ENCODE assay signal across 18 cellular contexts in genomic region chr12:92085040-92085439, GRCh38.
DNase-seq lines count a peak whose midpoint lies in the region; ATAC-seq, FAIRE-seq and TF ChIP-seq lines count a peak whose summit lies in the region.
"Had no signal": no experiment of that assay in that cellular context is flagged by ENCODE, and none has a peak within 500 bp of the region (broad histone marks: within the 10 kb centered on the region; RNA-seq: fewer than 3 reads in every experiment).

No MANE protein-coding gene starts in this region.

- H3K9ac ChIP-seq in DND-41 (ENCODE audit: low read depth, low read length) (no peak overlapping the region), mesenchymal stem cell (ENCODE audit: low read length) (no peak overlapping the region), HepG2 (ENCODE audit: insufficient read depth, low read depth, low read length) (no peak overlapping the region)
- H3K9ac ChIP-seq: BLaER1 had no signal

- H3K4me3 ChIP-seq in DND-41 (ENCODE audit: low read depth in 1 of 2, low read length in 2 of 2): no peak overlapping the region
- no peak overlapping the region for H3K4me3 ChIP-seq in mesenchymal stem cell (ENCODE audit: insufficient read depth in 1 of 2, low read depth in 1 of 2, low read length in 2 of 2)
- no peak overlapping the region for H3K4me3 ChIP-seq in HepG2 (replicated peaks in 1 of 3; ENCODE audit: insufficient read depth in 1 of 3, low read depth in 2 of 3, low read length in 3 of 3)
- H3K4me3 ChIP-seq: BLaER1, left lung, tibial nerve had no signal

- H3K27me3 ChIP-seq in DND-41 (ENCODE audit: insufficient read depth, low read length, poor library complexity) (no peaks in the 10 kb centered on the region), mesenchymal stem cell (ENCODE audit: control insufficient read depth in 1 of 2, insufficient read depth in 1 of 2, low read length in 2 of 2) (no peaks in the 10 kb centered on the region), HepG2 (ENCODE audit: control insufficient read depth in 1 of 2, insufficient read depth in 2 of 2, low read length in 2 of 2) (no peaks in the 10 kb centered on the region)
- H3K27me3 ChIP-seq: BLaER1, left lung, tibial nerve had no signal

- ATAC-seq in DND-41 (ENCODE audit: insufficient read depth, low read depth) (peak; percentile 20; the same call in 1 of the 3 replicates), GM21529 (IDR thresholded peaks at IDR 0.05; ENCODE audit: unreplicated experiment) (peak; percentile 56), HepG2 (no peak; the same call in 1 of the 3 replicates), HG03097 (IDR thresholded peaks at IDR 0.05; ENCODE audit: low FRiP score, unreplicated experiment) (no peak)
- ATAC-seq: left lung, natural killer cell had no signal

- 69% methylated on average over 1 of the region's 1 CpG for WGBS in mesenchymal stem cell
- 85% methylated on average over 1 of the region's 1 CpG for WGBS in HepG2 (ENCODE audit: low lambda C conversion rate)

- no peak overlapping the region for H3K23ac ChIP-seq in mesenchymal stem cell (ENCODE audit: low read length in 2 of 2)

- H2BK15ac ChIP-seq in mesenchymal stem cell (ENCODE audit: low read depth, poor library complexity, severe bottlenecking): no peak overlapping the region

- H3K4ac ChIP-seq in mesenchymal stem cell (ENCODE audit: low read depth in 1 of 2, low read length in 2 of 2): no peak overlapping the region

- no peak overlapping the region for H2BK12ac ChIP-seq in mesenchymal stem cell (ENCODE audit: low read length in 2 of 2)

- no peak overlapping the region for H2BK120ac ChIP-seq in mesenchymal stem cell (ENCODE audit: low read depth, low read length)

- CTCF ChIA-PET in HepG2 (lab: Yijun Ruan, JAX; ENCODE audit: low intra/inter-chr PET ratio, low total read pairs): no interaction called here

- no peak for TF ChIP-seq POLR2A in HepG2 (IDR thresholded peaks at IDR 0.05; ENCODE audit: insufficient read depth in 1 of 2, low read depth in 2 of 2, low read length in 2 of 2)

- H3K4me1 ChIP-seq in DND-41 (ENCODE audit: insufficient read depth, low read length) (peaks cover 25% of the 10 kb centered on the region), mesenchymal stem cell (ENCODE audit: control insufficient read depth, insufficient read depth, low read depth, low read length) (no peaks in the 10 kb centered on the region), HepG2 (ENCODE audit: insufficient read depth, low read length) (peaks cover 21% of the 10 kb centered on the region)

- no peaks in the 10 kb centered on the region for H3K79me1 ChIP-seq in mesenchymal stem cell (replicated peaks; ENCODE audit: low read length, poor library complexity, severe bottlenecking)

- H2AFZ ChIP-seq in DND-41 (ENCODE audit: low read depth, low read length): no peak overlapping the region
- no peak overlapping the region for H2AFZ ChIP-seq in mesenchymal stem cell (ENCODE audit: low read depth, low read length)
- no peak overlapping the region for H2AFZ ChIP-seq in HepG2 (ENCODE audit: low read length)

- no peak for TF ChIP-seq RAD21 in HepG2 (CRISPR knock-in tag; IDR thresholded peaks at IDR 0.05)

- TF ChIP-seq CTCF in DND-41 (IDR thresholded peaks at IDR 0.05; ENCODE audit: borderline replicate concordance, extremely low read depth, low read length, poor library complexity, severe bottlenecking) (no peak), HepG2 (CRISPR knock-in tag; IDR thresholded peaks at IDR 0.05) (no peak)

- no TSS peak for BruUV-seq in HepG2 (replicated peaks; lab: Mats Ljungman, UMichigan)

- H3K27ac ChIP-seq in DND-41 (ENCODE audit: low read length): no peak overlapping the region
- H3K27ac ChIP-seq in mesenchymal stem cell (ENCODE audit: low read length, poor library complexity, severe bottlenecking): no peak overlapping the region
- no peak overlapping the region for H3K27ac ChIP-seq in HepG2 (ENCODE audit: extremely low read length, insufficient read depth, low read length)
- H3K27ac ChIP-seq: BLaER1, left lung, tibial nerve had no signal

- no peak overlapping the region for H3K14ac ChIP-seq in mesenchymal stem cell (ENCODE audit: low read length in 2 of 2)

- DNase-seq in DND-41: no peak
- DNase-seq in LHCN-M2 (ENCODE audit: low read depth): peak; percentile 72
- peak; percentile 47 for DNase-seq in mesenchymal stem cell
- no peak for DNase-seq in SIG-M5 (lab: John Stamatoyannopoulos, UW)
- no peak for DNase-seq in HepG2 (ENCODE audit: low spot score)
- no peak for DNase-seq in KBM-7
- DNase-seq: activated CD4-positive, alpha-beta T cell treated with anti-CD3 and anti-CD28 coated beads, Interleukin-2, amount 10 ng/mL, durations not matched to agents 24 days and 14 days; dermis blood vessel endothelial cell; DMS79 treated with DMSO at 0.1 percent for 48 hours; Karpas-422; left lung; natural killer cell; NCI-H526 treated with DMSO at 0.1 percent for 48 hours; stimulated activated CD4-positive, alpha-beta T cell treated with anti-CD3 and anti-CD28 coated beads, Interleukin-2, amount 100 ng/mL, for 24 hours had no signal

- no peak overlapping the region for H2BK5ac ChIP-seq in mesenchymal stem cell (ENCODE audit: low read depth, low read length, poor library complexity, severe bottlenecking)

- TF ChIP-seq EP300 in HepG2 (IDR thresholded peaks at IDR 0.05; ENCODE audit: low read depth in 2 of 2, low read length in 2 of 2) (no peak), HepG2 (CRISPR knock-in tag; IDR thresholded peaks at IDR 0.05; ENCODE audit: borderline replicate concordance) (no peak)

- no peaks in the 10 kb centered on the region for H3K36me3 ChIP-seq in DND-41 (ENCODE audit: insufficient read depth, low read length)
- no peaks in the 10 kb centered on the region for H3K36me3 ChIP-seq in mesenchymal stem cell (ENCODE audit: control insufficient read depth in 1 of 2, insufficient read depth in 2 of 2, low read depth in 1 of 2, low read length in 2 of 2)
- no peaks in the 10 kb centered on the region for H3K36me3 ChIP-seq in HepG2 (replicated peaks in 1 of 2; ENCODE audit: control insufficient read depth in 1 of 2, insufficient read depth in 2 of 2, low read length in 2 of 2)
- H3K36me3 ChIP-seq: BLaER1, left lung, tibial nerve had no signal

- H4K91ac ChIP-seq in mesenchymal stem cell (ENCODE audit: low read length): no peak overlapping the region

- H3K79me2 ChIP-seq in DND-41 (ENCODE audit: insufficient read depth, low read length): peaks cover 17% of the 10 kb centered on the region
- no peaks in the 10 kb centered on the region for H3K79me2 ChIP-seq in HepG2 (ENCODE audit: insufficient read depth, low read length)

- no peak overlapping the region for H3K4me2 ChIP-seq in DND-41 (ENCODE audit: insufficient read depth, low read length)
- H3K4me2 ChIP-seq in mesenchymal stem cell (ENCODE audit: low read length, poor library complexity, severe bottlenecking): no peak overlapping the region
- no peak overlapping the region for H3K4me2 ChIP-seq in HepG2 (ENCODE audit: low read depth, low read length)
- H3K4me2 ChIP-seq: BLaER1 had no signal

- in situ Hi-C loops in HepG2 (cut with HindIII; ENCODE audit: extremely low pct_ligation_motif_present, low pct_unique_long_range_greater_than_20kb): no loop called here
- in situ Hi-C loops in KBM-7 (cut with MboI; ENCODE audit: low pct_unique_long_range_greater_than_20kb, low sequenced_read_pairs): no loop called here

- H3K9me3 ChIP-seq in DND-41 (ENCODE audit: insufficient read depth, low read length, severe bottlenecking): no peaks in the 10 kb centered on the region
- no peaks in the 10 kb centered on the region for H3K9me3 ChIP-seq in mesenchymal stem cell (ENCODE audit: control insufficient read depth, low read length)
- H3K9me3 ChIP-seq in HepG2 (ENCODE audit: low read length): no peaks in the 10 kb centered on the region
- H3K9me3 ChIP-seq: BLaER1, left lung, tibial nerve had no signal

- FAIRE-seq in HepG2 (lab: Jason Lieb, UNC): no peak

- H4K20me1 ChIP-seq in DND-41 (ENCODE audit: insufficient read depth, low read length) (no peaks in the 10 kb centered on the region), HepG2 (ENCODE audit: insufficient read depth, low read length) (no peaks in the 10 kb centered on the region)
- H4K20me1 ChIP-seq: BLaER1 had no signal

- intact Hi-C loops in HepG2 (cut with micrococcal nuclease; ENCODE audit: unreplicated experiment): no loop called here

- H3K18ac ChIP-seq in mesenchymal stem cell (ENCODE audit: low read depth in 1 of 2, low read length in 2 of 2): no peak overlapping the region

- no peak overlapping the region for H4K8ac ChIP-seq in mesenchymal stem cell (ENCODE audit: low read length)

- H2AK5ac ChIP-seq in mesenchymal stem cell (ENCODE audit: low read length, severe bottlenecking): no peak overlapping the region

- POLR2A ChIA-PET in HepG2 (lab: Yijun Ruan, JAX): no interaction called here

TF ChIP-seq in HepG2, 621 proteins besides CTCF, POLR2A, EP300 and RAD21 (continues in another document):
- TF ChIP-seq ETV6 (CRISPR knock-in tag; conservative IDR thresholded peaks at IDR 0.05) (no peak), GABPB1 (CRISPR knock-in tag; IDR thresholded peaks at IDR 0.05) (no peak), UBTF (CRISPR knock-in tag; IDR thresholded peaks at IDR 0.05) (no peak), DPF2 (CRISPR knock-in tag; IDR thresholded peaks at IDR 0.05; ENCODE audit: borderline replicate concordance, low read depth) (no peak), RARA (CRISPR knock-in tag; IDR thresholded peaks at IDR 0.05) (no peak), DNMT3B (CRISPR knock-in tag; conservative IDR thresholded peaks at IDR 0.05) (no peak), ZNF737 (CRISPR knock-in tag; IDR thresholded peaks at IDR 0.05; ENCODE audit: borderline replicate concordance) (no peak), POLR2AphosphoS2 (IDR thresholded peaks at IDR 0.05; ENCODE audit: low read depth, low read length) (no peak), SYNCRIP (IDR thresholded peaks at IDR 0.05; ENCODE audit: insufficient read depth, low read depth, low read length) (no peak), BCL6 (CRISPR knock-in tag; IDR thresholded peaks at IDR 0.05) (no peak), ZNF251 (CRISPR knock-in tag; IDR thresholded peaks at IDR 0.05) (no peak)

Comparison
In these comparisons a context has a peak if more than half of its experiments do, and no peak if none do; other contexts are left out.
1. ATAC-seq: peak in DND-41 (single experiment) and GM21529 (single experiment); none in HepG2 (single experiment) and HG03097 (single experiment).
2. DNase-seq: peak in LHCN-M2 (single experiment) and mesenchymal stem cell (single experiment); none in DND-41 (single experiment), SIG-M5 (single experiment), HepG2 (single experiment) and KBM-7 (single experiment).